8 cellular contexts compared by ENCODE assay signal in genomic region chr11:86978756-86979608, GRCh38. TPM values are rescaled to one million over a fixed set of nuclear protein-coding genes. Genes with fewer than 3 reads are reported as not detected.
DNase-seq lines count a peak whose midpoint lies in the region; ATAC-seq and TF ChIP-seq lines count a peak whose summit lies in the region.

No MANE protein-coding gene starts in this region.

- no peak overlapping the region for H3K27ac ChIP-seq in ascending aorta

- intact Hi-C loops in ascending aorta (cut with DNase I): no loop called here

- TF ChIP-seq CTCF in LNCAP (IDR thresholded peaks at IDR 0.05) (peak; percentile 79), ascending aorta (IDR thresholded peaks at IDR 0.05) (peak in 2 of 3 experiments; percentile 14 to 30)

- no peaks in the 10 kb centered on the region for H3K27me3 ChIP-seq in ascending aorta

- no peaks in the 10 kb centered on the region for H3K36me3 ChIP-seq in ascending aorta

- H3K4me1 ChIP-seq in ascending aorta: peaks cover 0 to 10% of the 10 kb centered on the region in 2 donors

- H3K9me3 ChIP-seq in ascending aorta: no peaks in the 10 kb centered on the region

- H3K4me3 ChIP-seq in ascending aorta: no peak overlapping the region

- peak; percentile 65 for ATAC-seq in GM18907 (IDR thresholded peaks at IDR 0.05; ENCODE audit: unreplicated experiment)

- DNase-seq in COR-L47 (lab: John Stamatoyannopoulos, UW): peak; percentile 30
- no peak for DNase-seq in ascending aorta (ENCODE audit: low spot score in 2 of 2)
- DNase-seq in kidney tubule cell (ENCODE audit: low spot score): peak; percentile 17
- no peak for DNase-seq in anterior cingulate cortex (lab: John Stamatoyannopoulos, UW)
- no peak for DNase-seq in activated CD4-positive, alpha-beta T cell treated with anti-CD3 and anti-CD28 coated beads for 4 hours
- no peak for DNase-seq in HuH-7 (ENCODE audit: low spot score)

RNA-seq across cellular contexts. Expression of gene FZD4, which starts 23.8 kb away (rescaled TPM):
- 124 TPM for total RNA-seq in ascending aorta

RNA-seq across cellular contexts. Expression of gene TMEM135, which starts 58.8 kb away (rescaled TPM):
- 18.4 TPM for total RNA-seq in ascending aorta

Comparison
In these comparisons a context has a peak if more than half of its experiments do, and no peak if none do; other contexts are left out.
1. DNase-seq: peak in COR-L47 (single experiment) and kidney tubule cell (single experiment); none in ascending aorta (0 of 2), anterior cingulate cortex (0 of 58), activated CD4-positive, alpha-beta T cell treated with anti-CD3 and anti-CD28 coated beads for 4 hours (0 of 2) and HuH-7 (single experiment).